ENCODE assay signal across 28 cellular contexts in the genomic region with DNA sequence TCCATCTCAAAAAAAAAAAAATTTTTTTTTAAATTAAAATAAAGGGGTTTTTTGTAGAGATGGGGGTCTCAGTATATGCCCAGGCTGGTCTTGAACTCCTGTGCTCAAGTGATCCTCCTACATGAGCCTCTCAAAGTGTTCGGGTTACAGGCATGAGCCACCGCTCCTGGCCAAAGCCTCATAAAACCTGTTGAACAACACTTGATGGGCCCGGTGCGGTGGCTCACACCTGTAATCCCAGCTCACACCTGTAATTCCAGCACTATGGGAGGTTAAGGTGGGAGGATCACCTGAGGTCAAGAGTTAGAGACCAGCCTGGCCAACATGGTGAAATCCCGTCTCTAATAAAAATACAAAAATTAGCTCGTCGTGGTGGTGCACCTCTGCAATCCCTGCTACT. TPM values are rescaled to one million over a fixed set of nuclear protein-coding genes. Genes with fewer than 3 reads are reported as not detected.
DNase-seq lines count a peak whose midpoint lies in the region; ATAC-seq, FAIRE-seq and TF ChIP-seq lines count a peak whose summit lies in the region.
"Had no signal": no experiment of that assay in that cellular context is flagged by ENCODE, and none has a peak within 500 bp of the region (broad histone marks: within the 10 kb centered on the region; RNA-seq: fewer than 3 reads in every experiment).

No MANE protein-coding gene starts in this region.

- CTCF ChIA-PET in Calu3 (lab: Charles Lee) = interaction anchor here (0.7 kb wide), 1 partner anchor 975 kb away, joined by 3 read pairs; no protein-coding TSS in a partner anchor

- H3K4me3 Mint-ChIP-seq in Calu3 (ENCODE audit: low read depth, unreplicated experiment) = no peak overlapping the region
- H3K4me3 Mint-ChIP-seq: B cell; CD4-positive, CD25-positive, alpha-beta regulatory T cell; CD8-positive, alpha-beta T cell; GM23338; H9; HFFc6 had no signal

- no TSS peak for BruUV-seq in Calu3 (replicated peaks; lab: Mats Ljungman, UMichigan)

- H3K36me3 ChIP-seq in kidney (ENCODE audit: control insufficient read depth in 1 of 2, insufficient read depth in 2 of 2, low read length in 2 of 2) (no peaks in the 10 kb centered on the region), sigmoid colon (no peaks in the 10 kb centered on the region), mucosa of descending colon (ENCODE audit: low read depth) (no peaks in the 10 kb centered on the region)
- H3K36me3 ChIP-seq: BLaER1 had no signal

- H3K27me3 ChIP-seq in sigmoid colon = no peaks in the 10 kb centered on the region
- H3K27me3 ChIP-seq: BLaER1 had no signal

- FAIRE-seq in kidney (lab: Jason Lieb, UNC) = no peak
- FAIRE-seq: A204.1, D721Med, GM12878, GM19239 had no signal

- H3K4me1 Mint-ChIP-seq in Calu3 (ENCODE audit: low read depth, unreplicated experiment) = peaks cover 1% of the 10 kb centered on the region
- H3K4me1 Mint-ChIP-seq: B cell; CD4-positive, CD25-positive, alpha-beta regulatory T cell; GM23338; H9 had no signal

- TF ChIP-seq POLR2A in sigmoid colon (IDR thresholded peaks at IDR 0.05) = no peak

- intact Hi-C loops in kidney (cut with DNase I) (no loop called here), posterior vena cava (cut with DNase I) (no loop called here), sigmoid colon (cut with DNase I) (loop anchor here (10.0 kb wide), 1 partner anchor 905 kb away; the partner anchor contains the start of gene UBTD2), Calu3 (cut with micrococcal nuclease; ENCODE audit: unreplicated experiment) (no loop called here), mucosa of descending colon (cut with DNase I, micrococcal nuclease) (no loop called here)

- no peaks in the 10 kb centered on the region for H3K4me1 ChIP-seq in kidney (ENCODE audit: control insufficient read depth in 1 of 2, insufficient read depth in 1 of 2, low read depth in 1 of 2, low read length in 2 of 2)
- no peaks in the 10 kb centered on the region for H3K4me1 ChIP-seq in sigmoid colon
- H3K4me1 ChIP-seq in mucosa of descending colon (ENCODE audit: low read depth) = no peaks in the 10 kb centered on the region
- H3K4me1 ChIP-seq: BLaER1, Caco-2 had no signal

- WGBS in sigmoid colon, 2 donors = 91 to 94% methylated on average over 7 of the region's 7 CpGs

- no peak for TF ChIP-seq EP300 in sigmoid colon (IDR thresholded peaks at IDR 0.05)

- H3K9me3 Mint-ChIP-seq in Calu3 (ENCODE audit: low read depth, unreplicated experiment) = no peaks in the 10 kb centered on the region
- H3K9me3 Mint-ChIP-seq: CD4-positive, CD25-positive, alpha-beta regulatory T cell; CD8-positive, alpha-beta T cell; GM23338; H9; HFFc6 had no signal

- peak; percentile 10 for DNase-seq in activated effector memory CD4-positive, alpha-beta T cell treated with anti-CD3 and anti-CD28 coated beads, Interleukin-2, amount 50 U/mL, for 16 hours
- no peak for DNase-seq in activated effector memory CD4-positive, alpha-beta T cell treated with Interleukin-2 at 50 U/mL for 16 hours
- peak; percentile 7 for DNase-seq in kidney
- DNase-seq in posterior vena cava (ENCODE audit: low spot score) = peak; percentile 58
- DNase-seq in sigmoid colon = no peak
- DNase-seq in Calu3 = no peak
- no peak for DNase-seq in mucosa of descending colon
- DNase-seq: Caco-2; CD4-positive, CD25-positive, alpha-beta regulatory T cell; DMS 273 treated with DMSO at 0.1 percent for 48 hours; DMS79; EL; GDM1; H9; HFFc6 had no signal

- no peak for ATAC-seq in GM19452 (IDR thresholded peaks at IDR 0.05; ENCODE audit: unreplicated experiment)
- no peak for ATAC-seq in mucosa of descending colon
- ATAC-seq: CD8-positive, alpha-beta T cell; GM12878; GM23338; HCT116 had no signal

- TF ChIP-seq CTCF in kidney (IDR thresholded peaks at IDR 0.05; ENCODE audit: borderline replicate concordance, extremely low read depth, insufficient read depth) (no peak), sigmoid colon (IDR thresholded peaks at IDR 0.05) (no peak), Calu3 (IDR thresholded peaks at IDR 0.05; ENCODE audit: unreplicated experiment) (no peak), mucosa of descending colon (IDR thresholded peaks at IDR 0.05) (no peak)

- H3K27ac ChIP-seq in kidney (ENCODE audit: low read depth in 2 of 2, low read length in 2 of 2) (no peak overlapping the region), sigmoid colon (no peak overlapping the region)
- H3K27ac ChIP-seq: 22Rv1, BLaER1, C4-2B had no signal

- no peak overlapping the region for H3K27ac Mint-ChIP-seq in Calu3 (ENCODE audit: unreplicated experiment)
- H3K27ac Mint-ChIP-seq: B cell; CD4-positive, CD25-positive, alpha-beta regulatory T cell; CD8-positive, alpha-beta T cell; GM23338; H9; HFFc6 had no signal

- H3K4me3 ChIP-seq in kidney (ENCODE audit: low read length in 2 of 2) = no peak overlapping the region
- no peak overlapping the region for H3K4me3 ChIP-seq in sigmoid colon
- H3K4me3 ChIP-seq in mucosa of descending colon = no peak overlapping the region
- H3K4me3 ChIP-seq: BLaER1, GM12878, GM23338 had no signal

- no peaks in the 10 kb centered on the region for H3K36me3 Mint-ChIP-seq in Calu3 (ENCODE audit: insufficient read depth, unreplicated experiment)
- H3K36me3 Mint-ChIP-seq: CD4-positive, CD25-positive, alpha-beta regulatory T cell; CD8-positive, alpha-beta T cell had no signal

- no peaks in the 10 kb centered on the region for H3K9me3 ChIP-seq in kidney (ENCODE audit: control insufficient read depth in 1 of 2, low read length in 2 of 2)
- H3K9me3 ChIP-seq in sigmoid colon = no peaks in the 10 kb centered on the region
- no peaks in the 10 kb centered on the region for H3K9me3 ChIP-seq in mucosa of descending colon
- H3K9me3 ChIP-seq: BLaER1, Caco-2 had no signal

- H3K27me3 Mint-ChIP-seq in Calu3 (ENCODE audit: unreplicated experiment) = no peaks in the 10 kb centered on the region

- H3K9ac ChIP-seq in kidney (ENCODE audit: low read length in 2 of 2) = no peak overlapping the region
- H3K9ac ChIP-seq: BLaER1 had no signal

RNA-seq across cellular contexts. Expression of gene NPM1, which starts 7.7 kb away (rescaled TPM):
- total RNA-seq in kidney = 612 TPM
- polyA plus RNA-seq in kidney (ENCODE audit: insufficient read depth, low read depth, low replicate concordance) = 611 TPM
- 100 to 1,000 TPM; 500 to 508 TPM for total RNA-seq in posterior vena cava
- 100 to 1,000 TPM; 722 to 951 (median 753) TPM for total RNA-seq in sigmoid colon
- 1,000 to 10,000 TPM; 1,270 to 2,962 (median 2,425) TPM for polyA plus RNA-seq in sigmoid colon
- 1,708 and 1,863 TPM in 2 replicates for total RNA-seq in Calu3 (2022)
- 100 to 1,000 TPM; 404 to 623 (median 596) TPM for total RNA-seq in mucosa of descending colon

RNA-seq across cellular contexts. Expression of gene FGF18, which starts 39.5 kb away (rescaled TPM):
- total RNA-seq in kidney (1.8 TPM), posterior vena cava (10 to 100 TPM in 1 of 2 donors, 1 to 10 TPM in 1; 6.6 to 11.5 TPM), sigmoid colon (1 to 10 TPM in 1 of 4 donors, under 1 TPM in 1, not detected in 2; 0.28 to 3.0 TPM), Calu3 (2022) (0.61 and 0.76 TPM in 2 replicates), mucosa of descending colon (under 1 TPM in 2 of 3 donors, not detected in 1; 0.16 to 0.63 TPM)
- polyA plus RNA-seq in kidney (ENCODE audit: insufficient read depth, low read depth, low replicate concordance) (0.39 TPM), sigmoid colon (under 1 TPM in 2 of 3 donors, not detected in 1; 0.36 to 0.60 TPM)
- total RNA-seq: H4 had no signal

Comparison
In these comparisons a context has a peak if more than half of its experiments do, and no peak if none do; other contexts are left out.
1. DNase-seq: peak in activated effector memory CD4-positive, alpha-beta T cell treated with anti-CD3 and anti-CD28 coated beads, Interleukin-2, amount 50 U/mL, for 16 hours (single experiment), kidney (single experiment) and posterior vena cava (single experiment); none in activated effector memory CD4-positive, alpha-beta T cell treated with Interleukin-2 at 50 U/mL for 16 hours (single experiment), sigmoid colon (single experiment), Calu3 (single experiment) and mucosa of descending colon (0 of 3).